Comparison of ENCODE assay signal across 9 cellular contexts in genomic region chr17:69175812-69176517, GRCh38. TPM values are rescaled to one million over a fixed set of nuclear protein-coding genes. Genes with fewer than 3 reads are reported as not detected.
DNase-seq lines count a peak whose midpoint lies in the region; ATAC-seq and TF ChIP-seq lines count a peak whose summit lies in the region.
"Had no signal": no experiment of that assay in that cellular context is flagged by ENCODE, and none has a peak within 500 bp of the region (broad histone marks: within the 10 kb centered on the region; RNA-seq: fewer than 3 reads in every experiment).

No MANE protein-coding gene starts in this region.

- no peaks in the 10 kb centered on the region for H3K27me3 Mint-ChIP-seq in stimulated activated naive CD8-positive, alpha-beta T cell treated with anti-CD3 and anti-CD28 coated beads, Interleukin-15, amount 100 ng/mL, for 72 hours
- H3K27me3 Mint-ChIP-seq in mesothelial cell of epicardium (ENCODE audit: low read depth): peaks cover 3% of the 10 kb centered on the region
- H3K27me3 Mint-ChIP-seq: activated naive CD4-positive, alpha-beta T cell treated with anti-CD3 and anti-CD28 coated beads, Interleukin-2, amount 50 U/mL, for 24 hours had no signal

- peak; percentile 45 for ATAC-seq in stimulated activated naive CD8-positive, alpha-beta T cell treated with anti-CD3 and anti-CD28 coated beads, Interleukin-15, amount 100 ng/mL, for 72 hours

- no peaks in the 10 kb centered on the region for H3K9me3 Mint-ChIP-seq in stimulated activated naive CD8-positive, alpha-beta T cell treated with anti-CD3 and anti-CD28 coated beads, Interleukin-15, amount 100 ng/mL, for 72 hours
- H3K9me3 Mint-ChIP-seq in mesothelial cell of epicardium: no peaks in the 10 kb centered on the region
- H3K9me3 Mint-ChIP-seq: activated naive CD4-positive, alpha-beta T cell treated with anti-CD3 and anti-CD28 coated beads, Interleukin-2, amount 50 U/mL, for 24 hours had no signal

- H3K27ac Mint-ChIP-seq in stimulated activated naive CD8-positive, alpha-beta T cell treated with anti-CD3 and anti-CD28 coated beads, Interleukin-15, amount 100 ng/mL, for 72 hours: peak overlapping the region in 1 of 2 donors; percentile 61
- no peak overlapping the region for H3K27ac Mint-ChIP-seq in mesothelial cell of epicardium
- H3K27ac Mint-ChIP-seq: activated naive CD4-positive, alpha-beta T cell treated with anti-CD3 and anti-CD28 coated beads, Interleukin-2, amount 50 U/mL, for 24 hours had no signal

- DNase-seq in H4 (ENCODE audit: low spot score) (peak; percentile 86), SIG-M5 treated with dmso at 0.1 percent for 504 hours (lab: John Stamatoyannopoulos, UW; ENCODE audit: unreplicated experiment) (peak; percentile 78), fibroblast of pulmonary artery (ENCODE audit: low read depth) (peak; percentile 94), activated gamma-delta T cell (lab: John Stamatoyannopoulos, UW) (no peak), cerebellum (ENCODE audit: low spot score) (no peak), mesothelial cell of epicardium (ENCODE audit: low spot score in 2 of 2, unreplicated experiment in 2 of 2) (no peak)
- no peak for DNase-seq in stimulated activated naive CD8-positive, alpha-beta T cell treated with anti-CD3 and anti-CD28 coated beads, Interleukin-15, amount 100 ng/mL, for 72 hours
- DNase-seq: NCI-H1436 treated with DMSO at 0.1 percent for 48 hours had no signal

- H3K4me3 ChIP-seq in fibroblast of pulmonary artery (replicated peaks; ENCODE audit: low read depth, low read length): no peak overlapping the region

- no peak overlapping the region for H3K4me3 Mint-ChIP-seq in stimulated activated naive CD8-positive, alpha-beta T cell treated with anti-CD3 and anti-CD28 coated beads, Interleukin-15, amount 100 ng/mL, for 72 hours
- H3K4me3 Mint-ChIP-seq in mesothelial cell of epicardium: no peak overlapping the region
- H3K4me3 Mint-ChIP-seq: activated naive CD4-positive, alpha-beta T cell treated with anti-CD3 and anti-CD28 coated beads, Interleukin-2, amount 50 U/mL, for 24 hours had no signal

- no peaks in the 10 kb centered on the region for H3K36me3 Mint-ChIP-seq in mesothelial cell of epicardium

- H3K4me1 Mint-ChIP-seq in stimulated activated naive CD8-positive, alpha-beta T cell treated with anti-CD3 and anti-CD28 coated beads, Interleukin-15, amount 100 ng/mL, for 72 hours: no peaks in the 10 kb centered on the region
- no peaks in the 10 kb centered on the region for H3K4me1 Mint-ChIP-seq in mesothelial cell of epicardium
- H3K4me1 Mint-ChIP-seq: activated naive CD4-positive, alpha-beta T cell treated with anti-CD3 and anti-CD28 coated beads, Interleukin-2, amount 50 U/mL, for 24 hours had no signal

- TF ChIP-seq CTCF in fibroblast of pulmonary artery (IDR thresholded peaks at IDR 0.05; ENCODE audit: low read length, missing control alignments): no peak
- no peak for TF ChIP-seq CTCF in mesothelial cell of epicardium (IDR thresholded peaks at IDR 0.05; ENCODE audit: unreplicated experiment)

RNA-seq across cellular contexts. Expression of gene ABCA6, which starts 34.3 kb away (rescaled TPM):
- 1.2 TPM in 1 of 2 replicates, not detected in the other for total RNA-seq in H4 (2014; rRNA removed; shearing (Covaris generic))
- total RNA-seq in cerebellum (7.3 TPM), mesothelial cell of epicardium (0.11 to 0.79 TPM (median 0.42 TPM) in 3 replicates)

RNA-seq across cellular contexts. Expression of gene ABCA10, which starts 52.7 kb away (rescaled TPM):
- total RNA-seq in H4 (2014; rRNA removed; shearing (Covaris generic)): 0.80 and 1.8 TPM in 2 replicates
- total RNA-seq in cerebellum: 5.2 TPM
- total RNA-seq in mesothelial cell of epicardium: 0.45 to 0.74 TPM (median 0.55 TPM) in 3 replicates

Comparison
In these comparisons a context has a peak if more than half of its experiments do, and no peak if none do; other contexts are left out.
1. DNase-seq: peak in H4 (single experiment), SIG-M5 treated with dmso at 0.1 percent for 504 hours (single experiment) and fibroblast of pulmonary artery (single experiment); none in stimulated activated naive CD8-positive, alpha-beta T cell treated with anti-CD3 and anti-CD28 coated beads, Interleukin-15, amount 100 ng/mL, for 72 hours (0 of 2), activated gamma-delta T cell (single experiment), cerebellum (single experiment) and mesothelial cell of epicardium (0 of 2).